1 cellular context compared by ENCODE assay signal in the genomic region with DNA sequence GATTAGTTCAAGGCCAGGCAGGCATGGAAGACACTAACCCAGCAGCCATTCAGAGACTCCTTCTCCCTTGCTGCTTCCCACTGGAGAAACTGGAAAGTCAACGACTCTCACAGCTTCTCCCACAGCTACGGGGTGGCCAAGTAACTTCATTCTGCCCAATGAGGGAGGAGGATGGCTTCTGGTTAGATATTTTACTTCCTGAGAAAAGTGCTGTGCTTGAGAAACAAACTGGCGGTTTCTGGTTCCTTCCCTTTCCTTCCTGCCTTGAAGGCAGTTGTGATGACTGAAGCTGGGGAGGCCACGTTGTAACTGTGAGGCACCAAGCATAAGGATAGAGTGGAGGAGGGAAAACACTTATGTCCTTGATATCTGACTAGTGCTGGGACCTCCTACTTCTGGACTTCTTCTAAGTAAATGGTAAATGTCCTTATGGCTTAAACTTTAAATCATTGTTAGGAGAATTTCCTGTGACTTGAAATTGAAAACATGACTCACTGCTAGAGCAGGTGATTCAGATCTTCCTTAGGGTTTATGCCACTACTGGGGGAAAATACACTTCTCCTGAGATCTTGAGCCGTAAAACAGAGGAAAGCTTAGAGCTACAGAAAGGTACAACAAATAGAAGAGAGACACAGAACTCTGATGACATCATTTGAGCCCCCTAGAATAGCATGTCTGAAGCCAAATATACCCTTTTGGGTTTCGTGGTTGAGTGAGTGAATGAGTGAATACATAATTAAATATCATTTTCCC.
TF ChIP-seq lines count a peak whose summit lies in the region.

No MANE protein-coding gene starts in this region.

TF ChIP-seq in GM12878, 131 proteins besides CTCF, POLR2A, EP300 and RAD21:
- TF ChIP-seq IKZF2 (IDR thresholded peaks at IDR 0.05) = peak; percentile 36 to 56; a peak in 2 of 4 replicates
- TF ChIP-seq, protein P1, sequence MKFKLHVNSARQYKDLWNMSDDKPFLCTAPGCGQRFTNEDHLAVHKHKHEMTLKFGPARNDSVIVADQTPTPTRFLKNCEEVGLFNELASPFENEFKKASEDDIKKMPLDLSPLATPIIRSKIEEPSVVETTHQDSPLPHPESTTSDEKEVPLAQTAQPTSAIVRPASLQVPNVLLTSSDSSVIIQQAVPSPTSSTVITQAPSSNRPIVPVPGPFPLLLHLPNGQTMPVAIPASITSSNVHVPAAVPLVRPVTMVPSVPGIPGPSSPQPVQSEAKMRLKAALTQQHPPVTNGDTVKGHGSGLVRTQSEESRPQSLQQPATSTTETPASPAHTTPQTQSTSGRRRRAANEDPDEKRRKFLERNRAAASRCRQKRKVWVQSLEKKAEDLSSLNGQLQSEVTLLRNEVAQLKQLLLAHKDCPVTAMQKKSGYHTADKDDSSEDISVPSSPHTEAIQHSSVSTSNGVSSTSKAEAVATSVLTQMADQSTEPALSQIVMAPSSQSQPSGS (IDR thresholded peaks at IDR 0.05; ENCODE audit: low read length) = peak; percentile 52; the same call in 1 of the 2 replicates
- peak; percentile 61; the same call in 1 of the 2 replicates for TF ChIP-seq NFIC (IDR thresholded peaks at IDR 0.05; ENCODE audit: low read depth, low read length)
- TF ChIP-seq RUNX3 (IDR thresholded peaks at IDR 0.05; ENCODE audit: low read length) = peak; percentile 79
- peak; percentile 53; the same call in 1 of the 2 replicates for TF ChIP-seq ATF7 (IDR thresholded peaks at IDR 0.05; ENCODE audit: low read depth)
- no peak for TF ChIP-seq HCFC1 (IDR thresholded peaks at IDR 0.05; ENCODE audit: low read length)
- TF ChIP-seq STAT1 (conservative IDR thresholded peaks at IDR 0.05) = no peak
- TF ChIP-seq EED (IDR thresholded peaks at IDR 0.05; ENCODE audit: low read depth) = 0 out of 2 replicates have a peak, but pooled peaks have one; percentile 2
- TF ChIP-seq CREB1 (IDR thresholded peaks at IDR 0.05; ENCODE audit: low read depth) = 0 out of 2 replicates have a peak, but pooled peaks have one; percentile 12
- peak; percentile 41; the same call in 1 of the 2 replicates for TF ChIP-seq JUNB (IDR thresholded peaks at IDR 0.05)
- TF ChIP-seq CEBPB (IDR thresholded peaks at IDR 0.05; ENCODE audit: borderline replicate concordance in 1 of 2, low read depth in 2 of 2, low read length in 2 of 2) = 0 out of 4 replicates have a peak, but pooled peaks of 1 of the 2 experiments have one; percentile 11
- TF ChIP-seq MEF2A (IDR thresholded peaks at IDR 0.05; ENCODE audit: insufficient read depth, low read depth, low read length) = 0 out of 2 replicates have a peak, but pooled peaks have one; percentile 38
- no peak for TF ChIP-seq PAX5 (IDR thresholded peaks at IDR 0.05; ENCODE audit: borderline replicate concordance, low read depth, low read length)
- no peak for TF ChIP-seq KLF5 (IDR thresholded peaks at IDR 0.05; ENCODE audit: partially characterized antibody)
